In the genomic region with DNA sequence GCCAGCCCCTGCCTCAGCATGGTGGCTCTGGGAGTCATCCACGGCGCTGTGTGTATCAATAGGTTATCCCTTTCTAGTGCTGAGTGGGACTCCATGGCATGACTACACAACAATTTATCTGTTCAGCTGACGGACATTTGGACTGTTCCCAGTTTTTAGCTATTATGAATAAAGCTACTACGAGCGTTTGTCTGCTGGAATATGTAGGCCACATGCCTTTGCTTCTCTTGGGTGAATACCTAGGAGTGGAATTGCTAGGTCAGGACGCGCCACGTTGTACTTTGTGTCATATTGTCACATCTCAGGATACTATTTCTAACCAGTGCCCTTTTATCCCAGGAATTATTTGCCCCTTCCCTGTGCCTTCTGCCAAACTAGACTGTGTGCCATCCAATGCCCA, we compare ENCODE assay signal across 15 cellular contexts.
"Had no signal": no experiment of that assay in that cellular context is flagged by ENCODE, and none has a peak within 500 bp of the region (broad histone marks: within the 10 kb centered on the region; RNA-seq: fewer than 3 reads in every experiment).

No MANE protein-coding gene starts in this region.

- H3K27me3 ChIP-seq: brain microvascular endothelial cell, left lung, right lobe of liver, thyroid gland, uterus had no signal

- H3K4me1 Mint-ChIP-seq: activated CD4-positive, alpha-beta T cell treated with anti-CD3 and anti-CD28 coated beads for 36 hours; central memory CD8-positive, alpha-beta T cell had no signal

- H3K27ac Mint-ChIP-seq: activated CD4-positive, alpha-beta memory T cell treated with anti-CD3 and anti-CD28 coated beads for 36 hours; activated CD4-positive, alpha-beta T cell treated with anti-CD3 and anti-CD28 coated beads for 36 hours; activated naive CD8-positive, alpha-beta T cell; stimulated activated memory B cell treated with anti-CD40 and anti-IgM and Interleukin-4, amounts not matched to agents 10 μg/mL and 1 μg/mL and 100 μg/mL, for 72 hours had no signal

- DNase-seq: activated CD4-positive, alpha-beta memory T cell treated with anti-CD3 and anti-CD28 coated beads for 36 hours; activated CD4-positive, alpha-beta T cell treated with anti-CD3 and anti-CD28 coated beads for 36 hours; activated T-cell treated with anti-CD3 and anti-CD28 coated beads for 4 hours; brain microvascular endothelial cell; erythroblast; left lung; right lobe of liver; stimulated activated CD4-positive, alpha-beta T cell treated with anti-CD3 and anti-CD28 coated beads, Interleukin-4, amount 100 ng/mL, for 24 hours; thyroid gland; uterus had no signal

- H3K36me3 ChIP-seq: brain microvascular endothelial cell, left lung, prostate gland, right lobe of liver, thyroid gland, uterus had no signal

- H3K27me3 Mint-ChIP-seq: activated naive CD8-positive, alpha-beta T cell had no signal

- H3K36me3 Mint-ChIP-seq: activated CD4-positive, alpha-beta memory T cell treated with anti-CD3 and anti-CD28 coated beads for 36 hours; activated naive CD8-positive, alpha-beta T cell; stimulated activated memory B cell treated with anti-CD40 and anti-IgM and Interleukin-4, amounts not matched to agents 10 μg/mL and 1 μg/mL and 100 μg/mL, for 72 hours had no signal

- H3K9me3 ChIP-seq: left lung, prostate gland, right lobe of liver, thyroid gland, uterus had no signal

- H3K9me3 Mint-ChIP-seq: activated CD4-positive, alpha-beta memory T cell treated with anti-CD3 and anti-CD28 coated beads for 36 hours; central memory CD8-positive, alpha-beta T cell; stimulated activated memory B cell treated with anti-CD40 and anti-IgM and Interleukin-4, amounts not matched to agents 10 μg/mL and 1 μg/mL and 100 μg/mL, for 72 hours had no signal

- H3K4me3 Mint-ChIP-seq: activated CD4-positive, alpha-beta memory T cell treated with anti-CD3 and anti-CD28 coated beads for 36 hours; activated CD4-positive, alpha-beta T cell treated with anti-CD3 and anti-CD28 coated beads for 36 hours; activated naive CD8-positive, alpha-beta T cell; central memory CD8-positive, alpha-beta T cell; stimulated activated memory B cell treated with anti-CD40 and anti-IgM and Interleukin-4, amounts not matched to agents 10 μg/mL and 1 μg/mL and 100 μg/mL, for 72 hours had no signal

- H3K4me3 ChIP-seq: coronary artery, left lung, prostate gland, right lobe of liver, thyroid gland, uterus had no signal

- H3K27ac ChIP-seq: brain microvascular endothelial cell, left lung, prostate gland, right lobe of liver, thyroid gland had no signal

- ATAC-seq: activated CD4-positive, alpha-beta T cell treated with anti-CD3 and anti-CD28 coated beads for 36 hours; left lung; stimulated activated memory B cell treated with anti-CD40 and anti-IgM and Interleukin-4, amounts not matched to agents 10 μg/mL and 1 μg/mL and 100 μg/mL, for 72 hours had no signal

- H3K4me1 ChIP-seq: prostate gland had no signal
